In the genomic region with DNA sequence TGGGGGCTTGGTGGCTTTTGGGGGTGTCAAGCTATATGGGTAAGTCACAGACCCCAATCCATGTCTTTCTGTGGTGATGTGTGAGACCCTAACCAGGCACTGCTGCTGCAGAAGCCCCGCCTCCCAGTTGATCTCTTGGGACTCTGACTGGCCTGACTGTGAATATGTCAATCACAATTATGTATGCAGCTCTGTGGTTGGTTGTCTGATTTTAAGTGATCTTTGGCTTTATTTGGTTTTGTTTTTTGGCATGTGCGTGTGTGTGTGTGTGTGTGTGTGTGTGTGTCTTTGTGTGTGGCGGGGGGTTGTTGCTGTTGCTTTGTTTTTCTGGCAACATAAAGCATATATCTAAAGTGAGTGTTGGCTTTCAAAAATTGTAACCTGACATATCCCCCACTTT, we compare ENCODE assay signal across 2 cellular contexts.
TF ChIP-seq lines count a peak whose summit lies in the region.

No MANE protein-coding gene starts in this region.

TF ChIP-seq in GM12878, 131 proteins besides CTCF, POLR2A, EP300 and RAD21 (continued from another document):
- TF ChIP-seq, protein P1, sequence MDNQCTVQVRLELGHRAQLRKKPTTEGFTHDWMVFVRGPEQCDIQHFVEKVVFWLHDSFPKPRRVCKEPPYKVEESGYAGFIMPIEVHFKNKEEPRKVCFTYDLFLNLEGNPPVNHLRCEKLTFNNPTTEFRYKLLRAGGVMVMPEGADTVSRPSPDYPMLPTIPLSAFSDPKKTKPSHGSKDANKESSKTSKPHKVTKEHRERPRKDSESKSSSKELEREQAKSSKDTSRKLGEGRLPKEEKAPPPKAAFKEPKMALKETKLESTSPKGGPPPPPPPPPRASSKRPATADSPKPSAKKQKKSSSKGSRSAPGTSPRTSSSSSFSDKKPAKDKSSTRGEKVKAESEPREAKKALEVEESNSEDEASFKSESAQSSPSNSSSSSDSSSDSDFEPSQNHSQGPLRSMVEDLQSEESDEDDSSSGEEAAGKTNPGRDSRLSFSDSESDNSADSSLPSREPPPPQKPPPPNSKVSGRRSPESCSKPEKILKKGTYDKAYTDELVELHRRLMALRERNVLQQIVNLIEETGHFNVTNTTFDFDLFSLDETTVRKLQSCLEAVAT (IDR thresholded peaks at IDR 0.05), result 0 out of 2 replicates have a peak, but pooled peaks have one; percentile 33
- TF ChIP-seq ZZZ3 (IDR thresholded peaks at IDR 0.05; ENCODE audit: control insufficient read depth, insufficient read length, low read depth), result no peak
- TF ChIP-seq NBN (IDR thresholded peaks at IDR 0.05), result 0 out of 2 replicates have a peak, but pooled peaks have one; percentile 35
TF ChIP-seq in GM12878: peak in this region for 4.

TF ChIP-seq in neural cell, 6 proteins besides CTCF, POLR2A, EP300 and RAD21 (continued from another document):
- TF ChIP-seq, protein P2, sequence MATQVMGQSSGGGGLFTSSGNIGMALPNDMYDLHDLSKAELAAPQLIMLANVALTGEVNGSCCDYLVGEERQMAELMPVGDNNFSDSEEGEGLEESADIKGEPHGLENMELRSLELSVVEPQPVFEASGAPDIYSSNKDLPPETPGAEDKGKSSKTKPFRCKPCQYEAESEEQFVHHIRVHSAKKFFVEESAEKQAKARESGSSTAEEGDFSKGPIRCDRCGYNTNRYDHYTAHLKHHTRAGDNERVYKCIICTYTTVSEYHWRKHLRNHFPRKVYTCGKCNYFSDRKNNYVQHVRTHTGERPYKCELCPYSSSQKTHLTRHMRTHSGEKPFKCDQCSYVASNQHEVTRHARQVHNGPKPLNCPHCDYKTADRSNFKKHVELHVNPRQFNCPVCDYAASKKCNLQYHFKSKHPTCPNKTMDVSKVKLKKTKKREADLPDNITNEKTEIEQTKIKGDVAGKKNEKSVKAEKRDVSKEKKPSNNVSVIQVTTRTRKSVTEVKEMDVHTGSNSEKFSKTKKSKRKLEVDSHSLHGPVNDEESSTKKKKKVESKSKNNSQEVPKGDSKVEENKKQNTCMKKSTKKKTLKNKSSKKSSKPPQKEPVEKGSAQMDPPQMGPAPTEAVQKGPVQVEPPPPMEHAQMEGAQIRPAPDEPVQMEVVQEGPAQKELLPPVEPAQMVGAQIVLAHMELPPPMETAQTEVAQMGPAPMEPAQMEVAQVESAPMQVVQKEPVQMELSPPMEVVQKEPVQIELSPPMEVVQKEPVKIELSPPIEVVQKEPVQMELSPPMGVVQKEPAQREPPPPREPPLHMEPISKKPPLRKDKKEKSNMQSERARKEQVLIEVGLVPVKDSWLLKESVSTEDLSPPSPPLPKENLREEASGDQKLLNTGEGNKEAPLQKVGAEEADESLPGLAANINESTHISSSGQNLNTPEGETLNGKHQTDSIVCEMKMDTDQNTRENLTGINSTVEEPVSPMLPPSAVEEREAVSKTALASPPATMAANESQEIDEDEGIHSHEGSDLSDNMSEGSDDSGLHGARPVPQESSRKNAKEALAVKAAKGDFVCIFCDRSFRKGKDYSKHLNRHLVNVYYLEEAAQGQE (IDR thresholded peaks at IDR 0.05; ENCODE audit: borderline replicate concordance), result no peak
TF ChIP-seq in neural cell: peak in this region for 0.
